In the genomic region with DNA sequence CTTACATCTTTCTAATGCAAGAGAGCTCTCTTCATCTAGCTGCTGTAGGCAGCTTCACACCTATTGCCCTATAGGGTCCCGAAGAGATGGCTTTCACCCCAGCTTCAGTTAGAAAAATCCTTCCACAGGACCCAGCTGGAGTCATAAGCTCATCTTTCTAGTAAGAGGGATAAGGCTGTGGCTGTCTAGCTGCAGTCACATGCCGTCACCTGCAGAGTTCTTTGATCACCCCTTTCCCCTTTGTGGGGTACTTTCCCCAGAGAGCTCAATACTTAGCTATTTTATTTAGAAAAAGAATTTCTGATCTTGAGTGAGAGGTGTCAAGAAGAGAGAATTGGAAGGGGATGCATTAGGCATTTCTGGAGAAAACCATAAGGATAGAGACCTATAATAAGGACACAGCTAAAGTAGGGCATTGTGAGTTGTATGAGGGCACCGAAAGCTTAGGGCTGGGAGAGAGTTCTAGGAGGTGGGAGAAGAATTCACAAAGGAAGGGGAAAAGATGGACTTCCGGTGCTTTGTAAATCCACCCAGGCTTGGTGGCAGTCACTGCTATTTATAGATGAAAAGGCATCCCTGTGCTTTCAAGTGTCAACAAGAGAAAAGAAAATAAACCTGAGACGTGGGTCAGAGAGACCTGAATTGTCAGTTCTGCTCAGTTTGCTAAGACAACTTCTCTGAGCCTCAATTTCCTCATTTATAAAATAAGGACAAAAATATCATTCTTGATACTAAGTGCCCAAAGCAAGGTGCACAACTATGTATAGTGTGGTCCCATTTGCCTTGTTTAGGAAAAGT, we compare ENCODE assay signal across 21 cellular contexts.
DNase-seq lines count a peak whose midpoint lies in the region; ATAC-seq and TF ChIP-seq lines count a peak whose summit lies in the region.
"Had no signal": no experiment of that assay in that cellular context is flagged by ENCODE, and none has a peak within 500 bp of the region (broad histone marks: within the 10 kb centered on the region; RNA-seq: fewer than 3 reads in every experiment).

No MANE protein-coding gene starts in this region.

- H3K9ac ChIP-seq in BLaER1: no peak overlapping the region

- peak; percentile 19 for DNase-seq in DMS53 (lab: John Stamatoyannopoulos, UW)
- DNase-seq in left kidney (ENCODE audit: low read depth, low spot score): peak; percentile 45
- DNase-seq in caudate nucleus (lab: John Stamatoyannopoulos, UW): no peak
- DNase-seq in OCI-M1 (lab: John Stamatoyannopoulos, UW): no peak
- DNase-seq: 8988T; ACHN; AML-193; BE2C; Caco-2; CD4-positive, CD25-positive, alpha-beta regulatory T cell; CD8-positive, alpha-beta T cell; DMS153; DMS79 treated with DMSO at 0.1 percent for 48 hours; GOT3; HFFc6 had no signal

- peaks cover 34% of the 10 kb centered on the region for H3K9me3 ChIP-seq in BLaER1
- H3K9me3 ChIP-seq: A549, BE2C, Caco-2, HAP-1 had no signal

- peak overlapping the region; percentile 66 for H3K4me2 ChIP-seq in BLaER1
- H3K4me2 ChIP-seq: A549 had no signal

- H3K27ac ChIP-seq in BLaER1: no peak overlapping the region
- peak overlapping the region; percentile 47 for H3K27ac ChIP-seq in VCaP
- no peak overlapping the region for H3K27ac ChIP-seq in caudate nucleus (ENCODE audit: low read depth, low read length)
- H3K27ac ChIP-seq: A549, C4-2B had no signal

- no peaks in the 10 kb centered on the region for H4K20me1 ChIP-seq in BLaER1

- H3K27me3 ChIP-seq in BLaER1: no peaks in the 10 kb centered on the region

- no peak for TF ChIP-seq CTCF in VCaP (conservative IDR thresholded peaks at IDR 0.05)

- no peaks in the 10 kb centered on the region; the same call in 1 of the 2 replicates for H3K36me3 ChIP-seq in BLaER1
- H3K36me3 ChIP-seq: BE2C, HAP-1 had no signal

- H3K4me1 ChIP-seq in BLaER1: peaks cover 37% of the 10 kb centered on the region
- H3K4me1 ChIP-seq: A549, BE2C, Caco-2, HAP-1 had no signal

- no peak overlapping the region for H3K4me3 ChIP-seq in BLaER1
- H3K4me3 ChIP-seq: A549, HAP-1 had no signal

- no peak for ATAC-seq in GM18519 (IDR thresholded peaks at IDR 0.05; ENCODE audit: low FRiP score, unreplicated experiment)
- ATAC-seq: A549; CD8-positive, alpha-beta T cell had no signal

Comparison
In these comparisons a context has a peak if more than half of its experiments do, and no peak if none do; other contexts are left out.
1. DNase-seq: peak in DMS53 (single experiment) and left kidney (single experiment); none in caudate nucleus (0 of 61) and OCI-M1 (single experiment).